2 cellular contexts compared by ENCODE assay signal in genomic region chr16:11422381-11423314, GRCh38.
TF ChIP-seq lines count a peak whose summit lies in the region.

No MANE protein-coding gene starts in this region.

TF ChIP-seq in HEK293, 187 proteins besides CTCF, POLR2A, EP300 and RAD21 (continued from another document):
- TF ChIP-seq OSR2 (tag by site-specific recombination; IDR thresholded peaks at IDR 0.05) (no peak), ZNF664 (tag by site-specific recombination; IDR thresholded peaks at IDR 0.05) (peak; percentile 91)

TF ChIP-seq in HepG2, 621 proteins besides CTCF, POLR2A, EP300 and RAD21 (continued from another document):
- TF ChIP-seq TRIM22 (IDR thresholded peaks at IDR 0.05) (no peak), STAT6 (CRISPR knock-in tag; IDR thresholded peaks at IDR 0.05; ENCODE audit: borderline replicate concordance) (no peak), ZNF431 (CRISPR knock-in tag; IDR thresholded peaks at IDR 0.05; ENCODE audit: borderline replicate concordance, low read depth) (no peak), ZNF34 (CRISPR knock-in tag; IDR thresholded peaks at IDR 0.05; ENCODE audit: borderline replicate concordance) (no peak), ARID4A (CRISPR knock-in tag; IDR thresholded peaks at IDR 0.05; ENCODE audit: borderline replicate concordance) (peak; percentile 21; the same call in 1 of the 2 replicates), MAF1 (CRISPR knock-in tag; IDR thresholded peaks at IDR 0.05; ENCODE audit: borderline replicate concordance) (no peak), KAT8 (CRISPR knock-in tag; IDR thresholded peaks at IDR 0.05) (no peak), ARNT2 (CRISPR knock-in tag; IDR thresholded peaks at IDR 0.05; ENCODE audit: low read depth) (no peak), FOXP1 (IDR thresholded peaks at IDR 0.05) (0 out of 2 replicates have a peak, but pooled peaks have one; percentile 17), FOXP1 (CRISPR knock-in tag; IDR thresholded peaks at IDR 0.05) (no peak), SP140L (CRISPR knock-in tag; IDR thresholded peaks at IDR 0.05; ENCODE audit: borderline replicate concordance) (no peak)
